In the genomic region with DNA sequence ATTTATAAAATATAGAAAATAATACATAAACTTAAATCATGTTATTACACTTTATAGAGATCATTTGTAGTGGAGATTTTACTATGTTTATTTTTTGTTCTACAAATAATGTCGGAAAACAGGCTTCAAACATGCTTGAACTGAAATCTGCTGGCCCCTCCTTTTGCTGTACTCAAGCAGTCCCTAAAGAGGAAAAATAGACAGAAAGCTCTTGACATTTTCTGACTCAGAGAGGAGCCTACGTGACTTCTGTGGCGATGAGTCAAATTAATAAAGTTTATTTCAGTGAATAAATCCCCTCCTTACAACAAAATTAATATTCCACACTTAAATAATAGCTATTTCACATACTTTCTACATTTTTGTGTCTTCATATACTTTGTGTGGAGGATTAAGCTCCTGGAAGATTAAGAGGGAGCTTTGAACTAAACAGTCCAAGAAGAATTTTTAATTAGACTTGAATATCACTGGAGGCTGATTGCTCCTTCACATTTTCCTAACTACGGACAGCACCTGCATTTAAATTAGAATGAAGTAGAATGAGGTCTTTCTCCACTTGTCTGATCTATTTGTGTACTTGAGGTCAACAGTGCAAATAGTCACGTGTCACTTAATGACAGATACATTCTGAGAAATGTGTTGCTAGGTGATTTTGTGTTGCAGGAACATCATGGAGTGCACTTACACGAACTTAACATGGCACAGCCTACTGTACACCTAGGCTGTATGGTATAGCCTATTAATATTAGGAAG, we compare ENCODE assay signal across 9 cellular contexts. TPM values are rescaled to one million over a fixed set of nuclear protein-coding genes. Genes with fewer than 3 reads are reported as not detected.
DNase-seq lines count a peak whose midpoint lies in the region; ATAC-seq and TF ChIP-seq lines count a peak whose summit lies in the region.
"Had no signal": no experiment of that assay in that cellular context is flagged by ENCODE, and none has a peak within 500 bp of the region (broad histone marks: within the 10 kb centered on the region; RNA-seq: fewer than 3 reads in every experiment).

No MANE protein-coding gene starts in this region.

- in situ Hi-C loops in ACHN (cut with HindIII; ENCODE audit: low pct_ligation_motif_present, low pct_unique_long_range_greater_than_20kb, low sequenced_read_pairs): no loop called here

- peaks cover 19% of the 10 kb centered on the region for H3K36me3 ChIP-seq in neutrophil
- H3K36me3 ChIP-seq in effector memory CD4-positive, alpha-beta T cell (ENCODE audit: control insufficient read depth, insufficient read depth, low read length): no peaks in the 10 kb centered on the region

- H3K27ac ChIP-seq in neutrophil: peak overlapping the region; percentile 94
- H3K27ac ChIP-seq in effector memory CD4-positive, alpha-beta T cell (ENCODE audit: insufficient read depth, low read length, poor library complexity, severe bottlenecking): no peak overlapping the region

- H3K4me3 ChIP-seq in LNCaP clone FGC (ENCODE audit: low read depth, low read length): 0 out of 2 replicates have a peak overlapping the region, but pooled peaks have one; percentile 6
- no peak overlapping the region for H3K4me3 ChIP-seq in neutrophil (ENCODE audit: low read depth in 1 of 2, low read length in 1 of 2)
- no peak overlapping the region for H3K4me3 ChIP-seq in effector memory CD4-positive, alpha-beta T cell (ENCODE audit: insufficient read depth, low read depth, low read length, poor library complexity, severe bottlenecking)

- no peak overlapping the region for H3K27ac Mint-ChIP-seq in activated CD4-positive, alpha-beta memory T cell treated with anti-CD3 and anti-CD28 coated beads, Interleukin-2, amount 10 ng/mL, durations not matched to agents 7 days and 5 days

- H3K9me3 ChIP-seq in neutrophil: no peaks in the 10 kb centered on the region
- no peaks in the 10 kb centered on the region for H3K9me3 ChIP-seq in effector memory CD4-positive, alpha-beta T cell (ENCODE audit: control insufficient read depth, low read length)
- H3K9me3 ChIP-seq: SK-N-SH had no signal

- POLR2A ChIA-PET in activated CD4-positive, alpha-beta memory T cell treated with anti-CD3 and anti-CD28 coated beads, Interleukin-2, amount 10 ng/mL, durations not matched to agents 7 days and 5 days (lab: Charles Lee): interaction anchor here (1.5 kb wide), 1 partner anchor 88 kb away, joined by 3 read pairs; a partner anchor contains a TSS

- H3K4me1 Mint-ChIP-seq in activated CD4-positive, alpha-beta memory T cell treated with anti-CD3 and anti-CD28 coated beads, Interleukin-2, amount 10 ng/mL, durations not matched to agents 7 days and 5 days: peaks cover 10% of the 10 kb centered on the region

- no peaks in the 10 kb centered on the region for H3K36me3 Mint-ChIP-seq in activated CD4-positive, alpha-beta memory T cell treated with anti-CD3 and anti-CD28 coated beads, Interleukin-2, amount 10 ng/mL, durations not matched to agents 7 days and 5 days (ENCODE audit: low read depth)

- H3K4me1 ChIP-seq in neutrophil (ENCODE audit: control insufficient read depth in 1 of 2, insufficient read depth in 1 of 2, low read depth in 1 of 2, low read length in 1 of 2): peaks cover 42 to 59% of the 10 kb centered on the region in 2 experiments
- no peaks in the 10 kb centered on the region for H3K4me1 ChIP-seq in effector memory CD4-positive, alpha-beta T cell (ENCODE audit: control insufficient read depth, insufficient read depth, low read length, poor library complexity, severe bottlenecking)

- ATAC-seq in GM18499 (IDR thresholded peaks at IDR 0.05; ENCODE audit: insufficient read depth, unreplicated experiment) (peak; percentile 76), HG02759 (IDR thresholded peaks at IDR 0.05; ENCODE audit: unreplicated experiment) (no peak)

- H3K27me3 Mint-ChIP-seq in activated CD4-positive, alpha-beta memory T cell treated with anti-CD3 and anti-CD28 coated beads, Interleukin-2, amount 10 ng/mL, durations not matched to agents 7 days and 5 days: peaks cover 12% of the 10 kb centered on the region

- H3K27me3 ChIP-seq in neutrophil: no peaks in the 10 kb centered on the region
- H3K27me3 ChIP-seq in effector memory CD4-positive, alpha-beta T cell (replicated peaks; ENCODE audit: control insufficient read depth, insufficient read depth, low read length, poor library complexity, severe bottlenecking): no peaks in the 10 kb centered on the region

- CTCF ChIA-PET in activated CD4-positive, alpha-beta memory T cell treated with anti-CD3 and anti-CD28 coated beads, Interleukin-2, amount 10 ng/mL, durations not matched to agents 7 days and 5 days (lab: Charles Lee): interaction anchor here (1.0 to 2.3 kb wide), 3 partner anchors 10 to 106 kb away, joined by 3 to 6 read pairs (median 4); no protein-coding TSS in a partner anchor

- H3K4me3 Mint-ChIP-seq in activated CD4-positive, alpha-beta memory T cell treated with anti-CD3 and anti-CD28 coated beads, Interleukin-2, amount 10 ng/mL, durations not matched to agents 7 days and 5 days: no peak overlapping the region

- H3K9me3 Mint-ChIP-seq in activated CD4-positive, alpha-beta memory T cell treated with anti-CD3 and anti-CD28 coated beads, Interleukin-2, amount 10 ng/mL, durations not matched to agents 7 days and 5 days: no peaks in the 10 kb centered on the region

- TF ChIP-seq CTCF in LNCaP clone FGC (IDR thresholded peaks at IDR 0.05; ENCODE audit: control insufficient read depth, extremely low read depth, insufficient read depth) (no peak), neutrophil (IDR thresholded peaks at IDR 0.05) (no peak)

- DNase-seq in LNCaP clone FGC (ENCODE audit: low read depth) (peak; percentile 63), RPMI8226 (peak; percentile 37), ACHN (no peak)
- DNase-seq in effector memory CD4-positive, alpha-beta T cell: no peak
- no peak for DNase-seq in activated CD4-positive, alpha-beta memory T cell treated with anti-CD3 and anti-CD28 coated beads, Interleukin-2, amount 10 ng/mL, durations not matched to agents 7 days and 5 days
- DNase-seq: SK-N-SH had no signal

RNA-seq across cellular contexts. Expression of a gene that starts 1.7 kb away (rescaled TPM):
- not detected for total RNA-seq in activated CD4-positive, alpha-beta memory T cell treated with anti-CD3 and anti-CD28 coated beads, Interleukin-2, amount 10 ng/mL, durations not matched to agents 7 days and 5 days

RNA-seq across cellular contexts. Expression of a gene that starts 47.2 kb away (rescaled TPM):
- total RNA-seq in activated CD4-positive, alpha-beta memory T cell treated with anti-CD3 and anti-CD28 coated beads, Interleukin-2, amount 10 ng/mL, durations not matched to agents 7 days and 5 days: not detected

Comparison
In these comparisons a context has a peak if more than half of its experiments do, and no peak if none do; other contexts are left out.
1. DNase-seq: peak in LNCaP clone FGC (single experiment) and RPMI8226 (single experiment); none in effector memory CD4-positive, alpha-beta T cell (0 of 3), ACHN (single experiment) and activated CD4-positive, alpha-beta memory T cell treated with anti-CD3 and anti-CD28 coated beads, Interleukin-2, amount 10 ng/mL, durations not matched to agents 7 days and 5 days (single experiment).